1 cellular context compared by ENCODE assay signal in the genomic region with DNA sequence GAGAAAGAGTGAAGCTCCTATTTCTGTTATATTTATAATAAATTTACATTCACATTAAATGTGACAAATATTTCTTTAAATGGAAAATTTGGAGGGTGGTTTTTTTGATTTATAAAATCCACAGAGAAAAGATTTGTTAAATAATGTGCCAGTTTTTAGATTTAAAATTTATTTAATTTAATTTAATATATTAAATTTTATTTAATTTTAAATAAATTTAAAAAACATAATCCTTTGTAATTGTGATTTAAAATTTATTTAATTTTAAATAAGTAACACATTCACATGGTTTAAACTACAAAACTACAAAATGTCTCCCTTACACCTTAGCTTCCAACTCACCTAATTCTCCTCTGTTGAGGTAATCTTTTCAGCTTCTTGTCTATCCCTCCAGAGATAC.
TF ChIP-seq lines count a peak whose summit lies in the region.

No MANE protein-coding gene starts in this region.

TF ChIP-seq in HCT116, 20 proteins besides CTCF, POLR2A, EP300 and RAD21 (continued from another document):
- TF ChIP-seq, protein P1, sequence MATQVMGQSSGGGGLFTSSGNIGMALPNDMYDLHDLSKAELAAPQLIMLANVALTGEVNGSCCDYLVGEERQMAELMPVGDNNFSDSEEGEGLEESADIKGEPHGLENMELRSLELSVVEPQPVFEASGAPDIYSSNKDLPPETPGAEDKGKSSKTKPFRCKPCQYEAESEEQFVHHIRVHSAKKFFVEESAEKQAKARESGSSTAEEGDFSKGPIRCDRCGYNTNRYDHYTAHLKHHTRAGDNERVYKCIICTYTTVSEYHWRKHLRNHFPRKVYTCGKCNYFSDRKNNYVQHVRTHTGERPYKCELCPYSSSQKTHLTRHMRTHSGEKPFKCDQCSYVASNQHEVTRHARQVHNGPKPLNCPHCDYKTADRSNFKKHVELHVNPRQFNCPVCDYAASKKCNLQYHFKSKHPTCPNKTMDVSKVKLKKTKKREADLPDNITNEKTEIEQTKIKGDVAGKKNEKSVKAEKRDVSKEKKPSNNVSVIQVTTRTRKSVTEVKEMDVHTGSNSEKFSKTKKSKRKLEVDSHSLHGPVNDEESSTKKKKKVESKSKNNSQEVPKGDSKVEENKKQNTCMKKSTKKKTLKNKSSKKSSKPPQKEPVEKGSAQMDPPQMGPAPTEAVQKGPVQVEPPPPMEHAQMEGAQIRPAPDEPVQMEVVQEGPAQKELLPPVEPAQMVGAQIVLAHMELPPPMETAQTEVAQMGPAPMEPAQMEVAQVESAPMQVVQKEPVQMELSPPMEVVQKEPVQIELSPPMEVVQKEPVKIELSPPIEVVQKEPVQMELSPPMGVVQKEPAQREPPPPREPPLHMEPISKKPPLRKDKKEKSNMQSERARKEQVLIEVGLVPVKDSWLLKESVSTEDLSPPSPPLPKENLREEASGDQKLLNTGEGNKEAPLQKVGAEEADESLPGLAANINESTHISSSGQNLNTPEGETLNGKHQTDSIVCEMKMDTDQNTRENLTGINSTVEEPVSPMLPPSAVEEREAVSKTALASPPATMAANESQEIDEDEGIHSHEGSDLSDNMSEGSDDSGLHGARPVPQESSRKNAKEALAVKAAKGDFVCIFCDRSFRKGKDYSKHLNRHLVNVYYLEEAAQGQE (IDR thresholded peaks at IDR 0.05; ENCODE audit: low read depth) = no peak
- no peak for TF ChIP-seq EZH2phosphoT487 (IDR thresholded peaks at IDR 0.05; ENCODE audit: borderline replicate concordance)
- TF ChIP-seq SRF (IDR thresholded peaks at IDR 0.05; ENCODE audit: low read depth) = no peak
- TF ChIP-seq TCF7L2 (IDR thresholded peaks at IDR 0.05; ENCODE audit: borderline replicate concordance, extremely low read depth, insufficient read depth, insufficient read length) = no peak
- no peak for TF ChIP-seq SP1 (IDR thresholded peaks at IDR 0.05; ENCODE audit: low read depth)
- TF ChIP-seq SIN3A (IDR thresholded peaks at IDR 0.05; ENCODE audit: low read depth) = no peak
- TF ChIP-seq EGR1 (IDR thresholded peaks at IDR 0.05; ENCODE audit: low read depth) = no peak
TF ChIP-seq in HCT116: peak in this region for 0.
